ENCODE assay signal across 16 cellular contexts in the genomic region with DNA sequence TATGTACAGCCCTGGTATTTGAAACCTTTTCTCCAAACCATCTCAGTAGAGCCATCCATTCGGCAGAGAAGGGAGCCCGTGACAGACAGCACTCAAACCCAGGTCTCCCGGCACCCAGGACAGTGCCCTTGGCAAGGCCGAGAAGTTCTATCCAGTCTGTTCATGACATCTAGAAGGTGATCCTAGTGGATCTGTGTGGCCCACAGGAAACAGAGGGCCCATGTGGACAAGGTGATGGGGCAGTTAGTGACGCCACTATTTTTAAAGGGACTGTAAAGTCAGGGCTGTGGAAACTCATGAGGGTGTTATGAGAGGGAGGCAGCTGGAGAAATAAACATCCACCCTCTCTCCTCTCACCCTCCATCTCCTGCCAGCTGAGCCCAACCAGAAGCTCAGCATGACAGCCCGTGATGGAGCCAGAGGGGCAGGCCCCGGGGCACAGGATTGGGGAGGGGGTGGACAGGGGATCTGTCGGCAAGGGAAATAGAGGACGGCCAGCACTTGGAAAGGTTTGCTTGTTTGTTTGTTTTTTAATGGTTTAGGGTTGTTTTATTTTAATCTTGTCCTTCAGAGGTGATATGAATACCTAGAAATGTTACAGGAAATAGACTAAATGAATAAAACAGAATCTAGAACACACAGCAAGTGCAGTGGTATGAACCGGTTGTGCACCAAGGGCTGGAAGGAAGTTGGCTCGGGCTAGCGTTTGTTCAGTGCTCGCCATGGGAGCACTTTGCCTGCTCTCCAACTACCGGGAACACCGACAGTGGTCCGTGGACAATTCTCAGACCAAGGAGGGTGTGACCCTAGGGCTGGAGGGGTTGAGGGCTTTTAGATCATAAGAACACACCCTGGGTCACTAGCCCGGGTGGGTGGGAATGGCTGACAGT. TPM values are rescaled to one million over a fixed set of nuclear protein-coding genes. Genes with fewer than 3 reads are reported as not detected.
"Had no signal": no experiment of that assay in that cellular context is flagged by ENCODE, and none has a peak within 500 bp of the region (broad histone marks: within the 10 kb centered on the region; RNA-seq: fewer than 3 reads in every experiment).

No MANE protein-coding gene starts in this region.

- H3K9me3 Mint-ChIP-seq: activated naive CD4-positive, alpha-beta T cell treated with anti-CD3 and anti-CD28 coated beads, Interleukin-2, amount 50 U/mL, for 24 hours had no signal

- H3K36me3 ChIP-seq: adrenal gland, colonic mucosa, thoracic aorta had no signal

- H3K9me3 ChIP-seq: adrenal gland, colonic mucosa, thoracic aorta had no signal

- H3K27ac ChIP-seq: adrenal gland, colonic mucosa, parathyroid adenoma, SK-N-MC, thoracic aorta had no signal

- ATAC-seq: activated CD4-positive, CD25-positive, alpha-beta regulatory T cell treated with anti-CD3 and anti-CD28 coated beads, Interleukin-2, amount 50 U/mL, for 24 hours; activated T-helper 17 cell treated with anti-CD3 and anti-CD28 coated beads, Interleukin-2, amount 50 U/mL, for 72 hours had no signal

- H3K4me3 ChIP-seq: adrenal gland, colonic mucosa, SK-N-MC, thoracic aorta had no signal

- H3K27ac Mint-ChIP-seq: activated naive CD4-positive, alpha-beta T cell treated with anti-CD3 and anti-CD28 coated beads, Interleukin-2, amount 50 U/mL, for 24 hours; activated T-helper 17 cell treated with anti-CD3 and anti-CD28 coated beads, Interleukin-2, amount 50 U/mL, for 72 hours; immature natural killer cell had no signal

- H3K27me3 Mint-ChIP-seq: activated naive CD4-positive, alpha-beta T cell treated with anti-CD3 and anti-CD28 coated beads, Interleukin-2, amount 50 U/mL, for 24 hours; activated T-helper 17 cell treated with anti-CD3 and anti-CD28 coated beads, Interleukin-2, amount 50 U/mL, for 72 hours had no signal

- H3K27me3 ChIP-seq: adrenal gland, colonic mucosa had no signal

- H3K4me1 Mint-ChIP-seq: activated naive CD4-positive, alpha-beta T cell treated with anti-CD3 and anti-CD28 coated beads, Interleukin-2, amount 50 U/mL, for 24 hours; activated T-helper 17 cell treated with anti-CD3 and anti-CD28 coated beads, Interleukin-2, amount 50 U/mL, for 72 hours; immature natural killer cell had no signal

- H3K36me3 Mint-ChIP-seq: activated naive CD4-positive, alpha-beta T cell treated with anti-CD3 and anti-CD28 coated beads, Interleukin-2, amount 50 U/mL, for 24 hours; immature natural killer cell had no signal

- H3K4me1 ChIP-seq: adrenal gland, colonic mucosa, parathyroid adenoma had no signal

- H3K4me3 Mint-ChIP-seq: activated naive CD4-positive, alpha-beta T cell treated with anti-CD3 and anti-CD28 coated beads, Interleukin-2, amount 50 U/mL, for 24 hours; activated T-helper 17 cell treated with anti-CD3 and anti-CD28 coated beads, Interleukin-2, amount 50 U/mL, for 72 hours; immature natural killer cell had no signal

- DNase-seq: caudate nucleus; colonic mucosa; effector CD4-positive, alpha-beta T cell; foreskin melanocyte; immature natural killer cell; midbrain; stimulated activated CD4-positive, alpha-beta T cell treated with anti-CD3 and anti-CD28 coated beads, Interleukin-4, amount 100 ng/mL, for 1 hour; stimulated activated naive CD4-positive, alpha-beta T cell treated with Interleukin-2 at 50 U/mL for 16 hours; T-helper 9 cell had no signal

RNA-seq across cellular contexts. Expression of a gene that starts 17.1 kb away (rescaled TPM):
- polyA plus RNA-seq: immature natural killer cell had no signal
